In the genomic region with DNA sequence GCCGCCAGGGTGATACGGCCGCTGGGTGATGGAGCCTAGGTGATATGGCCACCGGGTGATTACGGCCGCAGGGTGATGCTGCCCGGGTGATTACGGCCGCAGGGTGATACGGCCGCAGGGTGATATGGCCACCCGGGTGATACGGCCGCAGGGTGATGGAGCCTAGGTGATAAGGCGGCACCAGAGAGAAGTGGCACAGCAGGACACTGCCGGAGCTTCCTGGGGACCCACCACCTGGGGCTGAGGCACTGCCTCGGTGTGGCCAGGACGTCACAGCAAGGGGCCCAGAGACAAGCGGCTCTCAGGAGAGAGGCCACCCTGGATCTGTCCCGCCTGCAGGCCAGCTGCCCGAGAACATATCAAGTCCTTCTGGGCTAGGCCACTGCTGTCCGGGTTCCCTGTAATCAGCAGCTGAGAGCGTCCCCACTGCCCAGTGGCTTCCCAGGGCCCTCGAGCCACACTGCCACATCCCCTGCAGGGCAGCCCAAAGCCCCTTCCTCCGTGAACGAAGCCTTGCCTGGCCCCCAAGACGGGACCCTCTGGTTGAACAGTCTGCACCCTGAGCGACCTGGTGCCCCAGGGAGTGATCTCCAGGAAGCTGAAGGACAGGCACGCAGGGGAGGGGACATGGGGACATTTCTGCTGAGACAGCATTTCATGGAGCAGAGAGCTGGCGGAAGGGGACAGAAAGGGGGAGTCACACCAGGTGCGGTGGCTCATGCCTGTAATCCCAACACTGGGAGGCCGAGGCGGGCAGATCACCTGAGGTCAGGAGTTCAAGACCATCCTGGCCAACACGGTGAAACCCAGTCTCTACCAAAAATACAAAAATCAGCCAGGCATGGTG, we compare ENCODE assay signal across 1 cellular context.
TF ChIP-seq lines count a peak whose summit lies in the region.

No MANE protein-coding gene starts in this region.

TF ChIP-seq in K562, 482 proteins besides CTCF, POLR2A, EP300 and RAD21 (continued from another document):
- TF ChIP-seq, protein P1, sequence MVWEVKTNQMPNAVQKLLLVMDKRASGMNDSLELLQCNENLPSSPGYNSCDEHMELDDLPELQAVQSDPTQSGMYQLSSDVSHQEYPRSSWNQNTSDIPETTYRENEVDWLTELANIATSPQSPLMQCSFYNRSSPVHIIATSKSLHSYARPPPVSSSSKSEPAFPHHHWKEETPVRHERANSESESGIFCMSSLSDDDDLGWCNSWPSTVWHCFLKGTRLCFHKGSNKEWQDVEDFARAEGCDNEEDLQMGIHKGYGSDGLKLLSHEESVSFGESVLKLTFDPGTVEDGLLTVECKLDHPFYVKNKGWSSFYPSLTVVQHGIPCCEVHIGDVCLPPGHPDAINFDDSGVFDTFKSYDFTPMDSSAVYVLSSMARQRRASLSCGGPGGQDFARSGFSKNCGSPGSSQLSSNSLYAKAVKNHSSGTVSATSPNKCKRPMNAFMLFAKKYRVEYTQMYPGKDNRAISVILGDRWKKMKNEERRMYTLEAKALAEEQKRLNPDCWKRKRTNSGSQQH (CRISPR knock-in tag; IDR thresholded peaks at IDR 0.05) = no peak
- no peak for TF ChIP-seq TCFL5 (CRISPR knock-in tag; conservative IDR thresholded peaks at IDR 0.05)
- peak; percentile 67 for TF ChIP-seq MAFG (tag; conservative IDR thresholded peaks at IDR 0.05)
- no peak for TF ChIP-seq ZNF23 (CRISPR knock-in tag; IDR thresholded peaks at IDR 0.05)
- peak; percentile 84 for TF ChIP-seq ZNF316 (IDR thresholded peaks at IDR 0.05)
- TF ChIP-seq, protein P2, sequence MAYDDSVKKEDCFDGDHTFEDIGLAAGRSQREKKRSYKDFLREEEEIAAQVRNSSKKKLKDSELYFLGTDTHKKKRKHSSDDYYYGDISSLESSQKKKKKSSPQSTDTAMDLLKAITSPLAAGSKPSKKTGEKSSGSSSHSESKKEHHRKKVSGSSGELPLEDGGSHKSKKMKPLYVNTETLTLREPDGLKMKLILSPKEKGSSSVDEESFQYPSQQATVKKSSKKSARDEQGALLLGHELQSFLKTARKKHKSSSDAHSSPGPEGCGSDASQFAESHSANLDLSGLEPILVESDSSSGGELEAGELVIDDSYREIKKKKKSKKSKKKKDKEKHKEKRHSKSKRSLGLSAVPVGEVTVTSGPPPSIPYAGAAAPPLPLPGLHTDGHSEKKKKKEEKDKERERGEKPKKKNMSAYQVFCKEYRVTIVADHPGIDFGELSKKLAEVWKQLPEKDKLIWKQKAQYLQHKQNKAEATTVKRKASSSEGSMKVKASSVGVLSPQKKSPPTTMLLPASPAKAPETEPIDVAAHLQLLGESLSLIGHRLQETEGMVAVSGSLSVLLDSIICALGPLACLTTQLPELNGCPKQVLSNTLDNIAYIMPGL (CRISPR knock-in tag; IDR thresholded peaks at IDR 0.05) = no peak
- TF ChIP-seq ARID1B (IDR thresholded peaks at IDR 0.05) = no peak
- peak; percentile 54; the same call in 1 of the 2 replicates for TF ChIP-seq MAFF (IDR thresholded peaks at IDR 0.05; ENCODE audit: low read length)
- TF ChIP-seq, protein P3, sequence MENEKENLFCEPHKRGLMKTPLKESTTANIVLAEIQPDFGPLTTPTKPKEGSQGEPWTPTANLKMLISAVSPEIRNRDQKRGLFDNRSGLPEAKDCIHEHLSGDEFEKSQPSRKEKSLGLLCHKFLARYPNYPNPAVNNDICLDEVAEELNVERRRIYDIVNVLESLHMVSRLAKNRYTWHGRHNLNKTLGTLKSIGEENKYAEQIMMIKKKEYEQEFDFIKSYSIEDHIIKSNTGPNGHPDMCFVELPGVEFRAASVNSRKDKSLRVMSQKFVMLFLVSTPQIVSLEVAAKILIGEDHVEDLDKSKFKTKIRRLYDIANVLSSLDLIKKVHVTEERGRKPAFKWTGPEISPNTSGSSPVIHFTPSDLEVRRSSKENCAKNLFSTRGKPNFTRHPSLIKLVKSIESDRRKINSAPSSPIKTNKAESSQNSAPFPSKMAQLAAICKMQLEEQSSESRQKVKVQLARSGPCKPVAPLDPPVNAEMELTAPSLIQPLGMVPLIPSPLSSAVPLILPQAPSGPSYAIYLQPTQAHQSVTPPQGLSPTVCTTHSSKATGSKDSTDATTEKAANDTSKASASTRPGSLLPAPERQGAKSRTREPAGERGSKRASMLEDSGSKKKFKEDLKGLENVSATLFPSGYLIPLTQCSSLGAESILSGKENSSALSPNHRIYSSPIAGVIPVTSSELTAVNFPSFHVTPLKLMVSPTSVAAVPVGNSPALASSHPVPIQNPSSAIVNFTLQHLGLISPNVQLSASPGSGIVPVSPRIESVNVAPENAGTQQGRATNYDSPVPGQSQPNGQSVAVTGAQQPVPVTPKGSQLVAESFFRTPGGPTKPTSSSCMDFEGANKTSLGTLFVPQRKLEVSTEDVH (IDR thresholded peaks at IDR 0.05; ENCODE audit: low read depth, partially characterized antibody) = no peak
